In genomic region chr6:26490576-26490964, GRCh38 we compare ENCODE assay signal across 34 cellular contexts. TPM values are rescaled to one million over a fixed set of nuclear protein-coding genes. Genes with fewer than 3 reads are reported as not detected.
"Had no signal": no experiment of that assay in that cellular context is flagged by ENCODE, and none has a peak within 500 bp of the region (broad histone marks: within the 10 kb centered on the region; RNA-seq: fewer than 3 reads in every experiment).

No MANE protein-coding gene starts in this region.

- H3K27ac Mint-ChIP-seq: activated B cell treated with CpG ODN at 0.5 μM for 24 hours; activated CD4-positive, alpha-beta memory T cell treated with anti-CD3 and anti-CD28 coated beads, Interleukin-2, amount 10 ng/mL, durations not matched to agents 7 days and 5 days; activated CD4-positive, alpha-beta T cell treated with anti-CD3 and anti-CD28 coated beads, Interleukin-2, amount 10 ng/mL, durations not matched to agents 7 days and 5 days; activated naive CD4-positive, alpha-beta T cell treated with anti-CD3 and anti-CD28 coated beads, Interleukin-2, amount 10 ng/mL, durations not matched to agents 7 days and 5 days; activated naive CD8-positive, alpha-beta T cell treated with anti-CD3 and anti-CD28 coated beads, Interleukin-2, amount 10 ng/mL, durations not matched to agents 7 days and 5 days; activated T-helper 1 cell treated with anti-CD3 and anti-CD28 coated beads, Interleukin-12 subunit alpha, Interleukin-12 subunit beta, Interleukin-2, Interleukin-4 antibody, amounts not matched to agents 30 ng/mL and 10 ng/mL and 1 ng/mL, durations not matched to agents 14 hours and 24 hours and 36 hours; brain; endodermal cell; T-helper 17 cell; T-helper 2 cell treated with Interferon-gamma antibody and Interleukin-4, amounts not matched to agents 5 μg/mL and 100 μg/mL, for 36 hours had no signal

- H3K4me1 ChIP-seq: ascending aorta, breast epithelium, colonic mucosa, esophagus muscularis mucosa, foreskin keratinocyte, gastrocnemius medialis, heart left ventricle had no signal

- H3K36me3 ChIP-seq: ascending aorta, breast epithelium, cardiac muscle cell, colonic mucosa, esophagus muscularis mucosa, gastrocnemius medialis, heart left ventricle, WERI-Rb-1 had no signal

- H3K4me3 Mint-ChIP-seq: activated B cell treated with CpG ODN at 0.5 μM for 24 hours; activated CD4-positive, alpha-beta memory T cell treated with anti-CD3 and anti-CD28 coated beads, Interleukin-2, amount 10 ng/mL, durations not matched to agents 7 days and 5 days; activated CD4-positive, alpha-beta T cell treated with anti-CD3 and anti-CD28 coated beads, Interleukin-2, amount 10 ng/mL, durations not matched to agents 7 days and 5 days; activated naive CD4-positive, alpha-beta T cell treated with anti-CD3 and anti-CD28 coated beads, Interleukin-2, amount 10 ng/mL, durations not matched to agents 7 days and 5 days; activated naive CD8-positive, alpha-beta T cell treated with anti-CD3 and anti-CD28 coated beads, Interleukin-2, amount 10 ng/mL, durations not matched to agents 7 days and 5 days; activated T-cell treated with anti-CD3 and anti-CD28 coated beads, Interleukin-2, amount 50 U/mL, for 4 hours; activated T-helper 1 cell treated with anti-CD3 and anti-CD28 coated beads, Interleukin-12 subunit alpha, Interleukin-12 subunit beta, Interleukin-2, Interleukin-4 antibody, amounts not matched to agents 30 ng/mL and 10 ng/mL and 1 ng/mL, durations not matched to agents 14 hours and 24 hours and 36 hours; brain; endodermal cell; T-helper 17 cell; T-helper 2 cell treated with Interferon-gamma antibody and Interleukin-4, amounts not matched to agents 5 μg/mL and 100 μg/mL, for 36 hours had no signal

- H3K4me1 Mint-ChIP-seq: activated B cell treated with CpG ODN at 0.5 μM for 24 hours, brain had no signal

- H3K27me3 ChIP-seq: ascending aorta, breast epithelium, cardiac muscle cell, colonic mucosa, esophagus muscularis mucosa, gastrocnemius medialis had no signal

- H3K36me3 Mint-ChIP-seq: brain had no signal

- H3K4me3 ChIP-seq: ascending aorta, breast epithelium, cardiac muscle cell, colonic mucosa, dorsolateral prefrontal cortex, esophagus muscularis mucosa, gastrocnemius medialis, heart left ventricle had no signal

- H3K27ac ChIP-seq: ascending aorta, breast epithelium, cardiac muscle cell, colonic mucosa, dorsolateral prefrontal cortex, esophagus muscularis mucosa, foreskin keratinocyte, gastrocnemius medialis, heart left ventricle, WERI-Rb-1 had no signal

- DNase-seq: activated B cell treated with CpG ODN at 0.5 μM for 24 hours; activated CD4-positive, alpha-beta memory T cell treated with anti-CD3 and anti-CD28 coated beads, Interleukin-2, amount 10 ng/mL, durations not matched to agents 7 days and 5 days; activated CD4-positive, alpha-beta T cell treated with anti-CD3 and anti-CD28 coated beads, Interleukin-2, amount 10 ng/mL, durations not matched to agents 7 days and 5 days; activated CD4-positive, alpha-beta T cell treated with anti-CD3 and anti-CD28 coated beads, Interleukin-2, amount 50 U/mL, for 4 hours; activated CD8-positive, alpha-beta memory T cell treated with anti-CD3 and anti-CD28 coated beads, Interleukin-2, amount 50 U/mL, for 48 hours; activated gamma-delta T cell; activated naive CD4-positive, alpha-beta T cell; activated naive CD4-positive, alpha-beta T cell treated with anti-CD3 and anti-CD28 coated beads, Interleukin-2, amount 10 ng/mL, durations not matched to agents 7 days and 5 days; activated naive CD8-positive, alpha-beta T cell treated with anti-CD3 and anti-CD28 coated beads, Interleukin-2, amount 10 ng/mL, durations not matched to agents 7 days and 5 days; activated T-cell treated with anti-CD3 and anti-CD28 coated beads for 4 hours; activated T-cell treated with anti-CD3 and anti-CD28 coated beads, Interleukin-2, amount 50 U/mL, for 4 hours; central memory CD4-positive, alpha-beta T cell; cerebellar nuclear complex; colonic mucosa; dorsolateral prefrontal cortex; effector memory CD4-positive, alpha-beta T cell; endodermal cell; erythroblast; foreskin keratinocyte; gastrocnemius medialis; glutamatergic neuron; heart left ventricle; T-helper 1 cell; T-helper 17 cell; T1000; WERI-Rb-1 had no signal

- H3K27me3 Mint-ChIP-seq: activated B cell treated with CpG ODN at 0.5 μM for 24 hours; activated naive CD8-positive, alpha-beta T cell treated with anti-CD3 and anti-CD28 coated beads, Interleukin-2, amount 10 ng/mL, durations not matched to agents 7 days and 5 days had no signal

- ATAC-seq: activated CD4-positive, CD25-positive, alpha-beta regulatory T cell treated with anti-CD3 and anti-CD28 coated beads, Interleukin-2, amount 50 U/mL, for 24 hours; activated T-cell treated with anti-CD3 and anti-CD28 coated beads, Interleukin-2, amount 50 U/mL, for 4 hours; foreskin keratinocyte; gastrocnemius medialis; heart left ventricle; T-helper 17 cell had no signal

- H3K9me3 ChIP-seq: ascending aorta, colonic mucosa, esophagus muscularis mucosa, gastrocnemius medialis had no signal

RNA-seq across cellular contexts. Expression of gene BTN1A1, which starts 9.5 kb away (rescaled TPM):
- total RNA-seq: activated CD4-positive, alpha-beta memory T cell treated with anti-CD3 and anti-CD28 coated beads, Interleukin-2, amount 10 ng/mL, durations not matched to agents 7 days and 5 days; activated CD4-positive, alpha-beta T cell treated with anti-CD3 and anti-CD28 coated beads, Interleukin-2, amount 10 ng/mL, durations not matched to agents 7 days and 5 days; activated T-helper 1 cell treated with anti-CD3 and anti-CD28 coated beads, Interleukin-12 subunit alpha, Interleukin-12 subunit beta, Interleukin-2, Interleukin-4 antibody, amounts not matched to agents 30 ng/mL and 10 ng/mL and 1 ng/mL, durations not matched to agents 14 hours and 24 hours and 36 hours; ascending aorta; breast epithelium; cardiac muscle cell; colonic mucosa; esophagus muscularis mucosa; foreskin keratinocyte; gastrocnemius medialis; heart left ventricle had no signal
- polyA plus RNA-seq: foreskin keratinocyte, heart left ventricle had no signal

RNA-seq across cellular contexts. Expression of gene BTN3A3, which starts 50.3 kb away (rescaled TPM):
- polyA plus RNA-seq: cardiac muscle cell had no signal
